ENCODE assay signal across 12 cellular contexts in genomic region chr10:77505431-77506334, GRCh38.
DNase-seq lines count a peak whose midpoint lies in the region; ATAC-seq, FAIRE-seq and TF ChIP-seq lines count a peak whose summit lies in the region.
"Had no signal": no experiment of that assay in that cellular context is flagged by ENCODE, and none has a peak within 500 bp of the region (broad histone marks: within the 10 kb centered on the region; RNA-seq: fewer than 3 reads in every experiment).

No MANE protein-coding gene starts in this region.

- H3K79me2 ChIP-seq in neural progenitor cell (ENCODE audit: low read depth) = no peaks in the 10 kb centered on the region

- H4K20me1 ChIP-seq in BLaER1 treated with 17β-estradiol and CSF1 and Interleukin-3, amounts not matched to agents 10 nM and 100 nM = peaks cover 0 to 1% (median 0%) of the 10 kb centered on the region in 11 experiments; a peak in 1 of 22 replicates
- no peaks in the 10 kb centered on the region for H4K20me1 ChIP-seq in neural progenitor cell (ENCODE audit: low read depth)

- TF ChIP-seq CTCF in chondrocyte (IDR thresholded peaks at IDR 0.05) (no peak), neural progenitor cell (IDR thresholded peaks at IDR 0.05) (no peak), GM20000 (IDR thresholded peaks at IDR 0.05; ENCODE audit: extremely low read depth, missing control alignments) (no peak)

- FAIRE-seq in frontal cortex (lab: Jason Lieb, UNC) = no peak

- no peaks in the 10 kb centered on the region for H3K9me3 ChIP-seq in BLaER1 treated with 17β-estradiol and CSF1 and Interleukin-3, amounts not matched to agents 10 nM and 100 nM (replicated peaks in 1 of 11)
- no peaks in the 10 kb centered on the region for H3K9me3 ChIP-seq in MG63
- H3K9me3 ChIP-seq in neural progenitor cell (ENCODE audit: low read depth) = no peaks in the 10 kb centered on the region

- no peaks in the 10 kb centered on the region for H3K36me3 Mint-ChIP-seq in chondrocyte (ENCODE audit: low read depth)
- no peaks in the 10 kb centered on the region for H3K36me3 Mint-ChIP-seq in neural progenitor cell

- H3K36me3 ChIP-seq in BLaER1 treated with 17β-estradiol and CSF1 and Interleukin-3, amounts not matched to agents 10 nM and 100 nM = no peaks in the 10 kb centered on the region
- H3K36me3 ChIP-seq in MG63 (no peaks in the 10 kb centered on the region; the same call in none of the 2 replicates), neural progenitor cell (no peaks in the 10 kb centered on the region)

- H2AFZ ChIP-seq in neural progenitor cell (replicated peaks) = no peak overlapping the region

- no peak overlapping the region for H3K9ac ChIP-seq in BLaER1 treated with 17β-estradiol and CSF1 and Interleukin-3, amounts not matched to agents 10 nM and 100 nM
- no peak overlapping the region for H3K9ac ChIP-seq in neural progenitor cell

- H3K27me3 ChIP-seq in BLaER1 treated with 17β-estradiol and CSF1 and Interleukin-3, amounts not matched to agents 10 nM and 100 nM = no peaks in the 10 kb centered on the region
- H3K27me3 ChIP-seq in MG63 (no peaks in the 10 kb centered on the region), neural progenitor cell (no peaks in the 10 kb centered on the region)

- H3K4me3 Mint-ChIP-seq in chondrocyte (ENCODE audit: unreplicated experiment) = no peak overlapping the region
- H3K4me3 Mint-ChIP-seq in neural progenitor cell = no peak overlapping the region

- H3K27ac ChIP-seq in BLaER1 treated with 17β-estradiol and CSF1 and Interleukin-3, amounts not matched to agents 10 nM and 100 nM = peak overlapping the region in 3 of 11 experiments; percentile 2 to 24 (median 7); a peak in 2 of 22 replicates
- no peak overlapping the region for H3K27ac ChIP-seq in neural progenitor cell

- no peak overlapping the region for H3K4me3 ChIP-seq in BLaER1 treated with 17β-estradiol and CSF1 and Interleukin-3, amounts not matched to agents 10 nM and 100 nM
- H3K4me3 ChIP-seq in MG63 = no peak overlapping the region
- no peak overlapping the region for H3K4me3 ChIP-seq in neural progenitor cell

- peaks cover 66% of the 10 kb centered on the region for H3K4me1 Mint-ChIP-seq in chondrocyte (ENCODE audit: low read depth)
- peaks cover 11% of the 10 kb centered on the region for H3K4me1 Mint-ChIP-seq in neural progenitor cell

- peak overlapping the region in 10 of 11 experiments; percentile 1 to 81 (median 20); a peak in 12 of 22 replicates for H3K4me2 ChIP-seq in BLaER1 treated with 17β-estradiol and CSF1 and Interleukin-3, amounts not matched to agents 10 nM and 100 nM
- H3K4me2 ChIP-seq in neural progenitor cell = no peak overlapping the region

- no peak for ATAC-seq in GM19397 (IDR thresholded peaks at IDR 0.05; ENCODE audit: unreplicated experiment)

- DNase-seq in MG63 (peak; percentile 63), chondrocyte (ENCODE audit: low spot score) (no peak), neural progenitor cell (ENCODE audit: low spot score) (no peak), GM20000 (ENCODE audit: low spot score) (no peak), frontal cortex (ENCODE audit: low spot score in 2 of 2) (no peak)
- DNase-seq in activated T-cell treated with anti-CD3 and anti-CD28 coated beads, Interleukin-2, amount 50 U/mL, for 48 hours = no peak
- DNase-seq: effector CD8-positive, alpha-beta T cell; NCI-H1105 treated with DMSO at 0.1 percent for 48 hours; SIG-M5; stimulated activated CD4-positive, alpha-beta T cell treated with anti-CD3 and anti-CD28 coated beads, Interleukin-12 subunit alpha, Interleukin-12 subunit beta, amount 100 ng/mL, for 4 hours had no signal

- H3K27ac Mint-ChIP-seq in chondrocyte (ENCODE audit: unreplicated experiment) (peak overlapping the region; percentile 87), neural progenitor cell (peak overlapping the region; percentile 29)

- H3F3A ChIP-seq in neural progenitor cell (ENCODE audit: low read depth) = no peaks in the 10 kb centered on the region

- H3K27me3 Mint-ChIP-seq in chondrocyte (ENCODE audit: low read depth) = no peaks in the 10 kb centered on the region
- peaks cover 2% of the 10 kb centered on the region for H3K27me3 Mint-ChIP-seq in neural progenitor cell (ENCODE audit: insufficient read depth, low read depth)

- peaks cover 31 to 60% (median 43%) of the 10 kb centered on the region in 10 experiments for H3K4me1 ChIP-seq in BLaER1 treated with 17β-estradiol and CSF1 and Interleukin-3, amounts not matched to agents 10 nM and 100 nM
- peaks cover 6% of the 10 kb centered on the region for H3K4me1 ChIP-seq in neural progenitor cell

- peaks cover 4% of the 10 kb centered on the region for H3K9me3 Mint-ChIP-seq in chondrocyte (ENCODE audit: low read depth)
- no peaks in the 10 kb centered on the region for H3K9me3 Mint-ChIP-seq in neural progenitor cell
